35 cellular contexts compared by ENCODE assay signal in genomic region chr9:85014292-85014691, GRCh38.
"Had no signal": no experiment of that assay in that cellular context is flagged by ENCODE, and none has a peak within 500 bp of the region (broad histone marks: within the 10 kb centered on the region; RNA-seq: fewer than 3 reads in every experiment).

No MANE protein-coding gene starts in this region.

- H3K4me2 ChIP-seq: KMS-11 had no signal

- H3K9me3 ChIP-seq: MG63 had no signal

- H3K27ac ChIP-seq: KMS-11 had no signal

- DNase-seq: Karpas-422, Kasumi-1, MG63, MM.1S, MV-4-11, NCI-H1048, NCI-H1092, NCI-H1092 treated with DMSO at 0.1 percent for 48 hours, NCI-H1105, NCI-H1105 treated with DMSO at 0.1 percent for 48 hours, NCI-H1417, NCI-H1417 treated with DMSO at 0.1 percent for 48 hours, NCI-H1436, NCI-H1436 treated with DMSO at 0.1 percent for 48 hours, NCI-H146, NCI-H1694, NCI-H1694 treated with DMSO at 0.1 percent for 48 hours, NCI-H187, NCI-H187 treated with DMSO at 0.1 percent for 48 hours, NCI-H1930, NCI-H2029, NCI-H2029 treated with DMSO at 0.1 percent for 48 hours, NCI-H2081, NCI-H2081 treated with DMSO at 0.1 percent for 48 hours, NCI-H2107, NCI-H2171, NCI-H2171 treated with DMSO at 0.1 percent for 48 hours, NCI-H2227 treated with DMSO at 0.1 percent for 48 hours, NCI-H226, NCI-H345, NCI-H446, NCI-H446 treated with DMSO at 0.1 percent for 48 hours, NCI-H510A, NCI-H510A treated with DMSO at 0.1 percent for 48 hours had no signal

- H3K36me3 ChIP-seq: MG63 had no signal

- H3K27me3 ChIP-seq: MG63 had no signal

- H3K9ac ChIP-seq: KMS-11 had no signal

- H3K4me3 ChIP-seq: MG63 had no signal
